In the genomic region with DNA sequence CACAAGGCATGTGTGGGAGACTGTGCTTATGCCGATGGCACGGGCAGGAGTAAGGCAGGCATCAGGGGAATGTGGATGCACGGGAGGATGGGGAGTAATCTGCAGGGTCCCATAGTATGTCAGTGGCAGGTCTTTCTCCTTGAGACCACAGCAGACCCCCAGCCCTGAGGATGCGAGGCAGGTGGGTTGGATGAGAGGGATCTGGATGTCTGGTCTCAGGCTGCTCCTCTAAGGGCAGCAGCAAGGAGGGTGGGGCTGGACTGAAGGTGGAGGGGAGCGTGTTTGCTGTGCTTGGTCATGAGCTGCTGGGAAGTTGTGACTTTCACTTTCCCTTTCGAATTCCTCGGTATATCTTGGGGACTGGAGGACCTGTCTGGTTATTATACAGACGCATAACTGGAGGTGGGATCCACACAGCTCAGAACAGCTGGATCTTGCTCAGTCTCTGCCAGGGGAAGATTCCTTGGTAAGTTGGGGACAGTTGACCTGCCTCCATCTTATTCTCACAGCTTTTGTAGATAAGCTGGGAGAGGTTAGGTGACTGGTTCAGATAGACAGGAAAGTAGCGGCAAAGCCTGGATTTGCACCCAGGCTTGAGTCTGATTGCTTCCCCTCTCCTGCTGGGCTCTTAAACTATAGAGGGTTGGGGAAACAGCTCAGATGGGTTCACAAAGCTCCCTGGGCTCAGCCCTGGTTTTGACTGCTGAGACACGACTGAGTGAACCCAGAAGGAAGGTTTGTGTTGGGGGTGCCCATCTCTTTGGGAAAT, we compare ENCODE assay signal across 8 cellular contexts. TPM values are rescaled to one million over a fixed set of nuclear protein-coding genes. Genes with fewer than 3 reads are reported as not detected.
DNase-seq lines count a peak whose midpoint lies in the region; ATAC-seq and TF ChIP-seq lines count a peak whose summit lies in the region.

A gene with protein sequence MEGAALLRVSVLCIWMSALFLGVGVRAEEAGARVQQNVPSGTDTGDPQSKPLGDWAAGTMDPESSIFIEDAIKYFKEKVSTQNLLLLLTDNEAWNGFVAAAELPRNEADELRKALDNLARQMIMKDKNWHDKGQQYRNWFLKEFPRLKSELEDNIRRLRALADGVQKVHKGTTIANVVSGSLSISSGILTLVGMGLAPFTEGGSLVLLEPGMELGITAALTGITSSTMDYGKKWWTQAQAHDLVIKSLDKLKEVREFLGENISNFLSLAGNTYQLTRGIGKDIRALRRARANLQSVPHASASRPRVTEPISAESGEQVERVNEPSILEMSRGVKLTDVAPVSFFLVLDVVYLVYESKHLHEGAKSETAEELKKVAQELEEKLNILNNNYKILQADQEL (plus strand): TSS at position 380 of the 769 bp plus-strand sequence. CDS start 1,823 bp downstream, outside the sequence.

- peak within 1 kb of the TSS; percentile 94 for H3K27ac Mint-ChIP-seq in neural progenitor cell

- peaks cover 35% of the 10 kb centered on the region for H3K4me1 Mint-ChIP-seq in neural progenitor cell

- no peak within 1 kb of the TSS for H3K4me2 ChIP-seq in neural progenitor cell

- peaks cover 23% of the 10 kb centered on the region for H3K4me1 ChIP-seq in neural progenitor cell
- no peaks in the 10 kb centered on the region for H3K4me1 ChIP-seq in A673 (ENCODE audit: insufficient read depth, low read length, poor library complexity, severe bottlenecking)

- TF ChIP-seq CTCF in GM12875 (IDR thresholded peaks at IDR 0.05; ENCODE audit: borderline replicate concordance, insufficient read depth, low read depth, low read length) = no peak
- TF ChIP-seq CTCF in epithelial cell of esophagus (IDR thresholded peaks at IDR 0.05; ENCODE audit: insufficient read depth, low read depth, low read length, missing control alignments) = no peak
- no peak for TF ChIP-seq CTCF in neural progenitor cell (IDR thresholded peaks at IDR 0.05)
- no peak for TF ChIP-seq CTCF in A673 (conservative IDR thresholded peaks at IDR 0.05; ENCODE audit: low read depth, low read length)

- no peak within 1 kb of the TSS for H3K9ac ChIP-seq in neural progenitor cell

- DNase-seq in activated CD4-positive, alpha-beta T cell treated with anti-CD3 and anti-CD28 coated beads, Interleukin-2, amount 50 U/mL, for 24 hours (ENCODE audit: low read depth in 1 of 2, low spot score in 1 of 2) = peak; percentile 13 to 53
- DNase-seq in epithelial cell of esophagus (ENCODE audit: low read depth) = no peak
- no peak for DNase-seq in neural progenitor cell (ENCODE audit: low spot score)
- DNase-seq in A673 (ENCODE audit: low spot score) = no peak
- DNase-seq in amygdala (lab: John Stamatoyannopoulos, UW) = no peak

- H3K27me3 ChIP-seq in neural progenitor cell = no peaks in the 10 kb centered on the region
- H3K27me3 ChIP-seq in A673 (replicated peaks; ENCODE audit: insufficient read depth, low read depth, low read length, poor library complexity) = no peaks in the 10 kb centered on the region

- POLR2A ChIA-PET in A673 (lab: Charles Lee; ENCODE audit: low non-redundant PET) = no interaction called here

- intact Hi-C loops in A673 (cut with micrococcal nuclease; ENCODE audit: unreplicated experiment) = no loop called here

- peaks cover 2% of the 10 kb centered on the region for H3K36me3 Mint-ChIP-seq in neural progenitor cell

- H3K36me3 ChIP-seq in neural progenitor cell (no peaks in the 10 kb centered on the region), A673 (ENCODE audit: insufficient read depth, low read length, poor library complexity, severe bottlenecking) (no peaks in the 10 kb centered on the region)

- peak; percentile 61 for ATAC-seq in HG03097 (IDR thresholded peaks at IDR 0.05; ENCODE audit: low FRiP score, unreplicated experiment)
- no peak for ATAC-seq in GM21825 (IDR thresholded peaks at IDR 0.05; ENCODE audit: unreplicated experiment)

- H3K9me3 ChIP-seq in neural progenitor cell (ENCODE audit: low read depth) (peaks cover 8% of the 10 kb centered on the region), A673 (ENCODE audit: low read depth, low read length, poor library complexity, severe bottlenecking) (no peaks in the 10 kb centered on the region)

- no peaks in the 10 kb centered on the region for H3K79me2 ChIP-seq in neural progenitor cell (ENCODE audit: low read depth)

- H3K27ac ChIP-seq in neural progenitor cell = no peak within 1 kb of the TSS
- no peak within 1 kb of the TSS for H3K27ac ChIP-seq in A673 (ENCODE audit: low read depth, low read length, poor library complexity, severe bottlenecking)

- peaks cover under 1% of the 10 kb centered on the region for H3F3A ChIP-seq in neural progenitor cell (ENCODE audit: low read depth)

- H3K4me3 Mint-ChIP-seq in neural progenitor cell = no peak within 1 kb of the TSS

- BruUV-seq in A673 (replicated peaks; lab: Mats Ljungman, UMichigan) = no TSS peak

- H3K27me3 Mint-ChIP-seq in neural progenitor cell (ENCODE audit: insufficient read depth, low read depth) = peaks cover 2% of the 10 kb centered on the region

- no peak within 1 kb of the TSS for H2AFZ ChIP-seq in neural progenitor cell (replicated peaks)

- CTCF ChIA-PET in A673 (lab: Charles Lee) = no interaction called here

- H3K4me3 ChIP-seq in GM12875 (ENCODE audit: low read depth, low read length) (peak within 1 kb of the TSS; percentile 59), epithelial cell of esophagus (ENCODE audit: low read length) (peak within 1 kb of the TSS; percentile 10), neural progenitor cell (no peak within 1 kb of the TSS), A673 (ENCODE audit: low read depth, low read length, poor library complexity, severe bottlenecking) (no peak within 1 kb of the TSS)

- H4K20me1 ChIP-seq in neural progenitor cell (ENCODE audit: low read depth) = no peaks in the 10 kb centered on the region

- H3K9me3 Mint-ChIP-seq in neural progenitor cell = peaks cover 23% of the 10 kb centered on the region

RNA-seq across cellular contexts. Expression of the gene that starts here (rescaled TPM):
- total RNA-seq in neural progenitor cell (ENCODE audit: low replicate concordance) = not detected in 2 replicates
- total RNA-seq in A673 (2021) = 0.30 and 0.87 TPM in 2 replicates

Comparison
In these comparisons a context has a peak if more than half of its experiments do, and no peak if none do; other contexts are left out.
1. H3K4me3 ChIP-seq: peak in GM12875 (single experiment) and epithelial cell of esophagus (single experiment); none in neural progenitor cell (single experiment) and A673 (single experiment).
2. DNase-seq: peak in activated CD4-positive, alpha-beta T cell treated with anti-CD3 and anti-CD28 coated beads, Interleukin-2, amount 50 U/mL, for 24 hours (2 of 2); none in epithelial cell of esophagus (single experiment), neural progenitor cell (single experiment), A673 (single experiment) and amygdala (0 of 56).